1 cellular context compared by ENCODE assay signal in the genomic region with DNA sequence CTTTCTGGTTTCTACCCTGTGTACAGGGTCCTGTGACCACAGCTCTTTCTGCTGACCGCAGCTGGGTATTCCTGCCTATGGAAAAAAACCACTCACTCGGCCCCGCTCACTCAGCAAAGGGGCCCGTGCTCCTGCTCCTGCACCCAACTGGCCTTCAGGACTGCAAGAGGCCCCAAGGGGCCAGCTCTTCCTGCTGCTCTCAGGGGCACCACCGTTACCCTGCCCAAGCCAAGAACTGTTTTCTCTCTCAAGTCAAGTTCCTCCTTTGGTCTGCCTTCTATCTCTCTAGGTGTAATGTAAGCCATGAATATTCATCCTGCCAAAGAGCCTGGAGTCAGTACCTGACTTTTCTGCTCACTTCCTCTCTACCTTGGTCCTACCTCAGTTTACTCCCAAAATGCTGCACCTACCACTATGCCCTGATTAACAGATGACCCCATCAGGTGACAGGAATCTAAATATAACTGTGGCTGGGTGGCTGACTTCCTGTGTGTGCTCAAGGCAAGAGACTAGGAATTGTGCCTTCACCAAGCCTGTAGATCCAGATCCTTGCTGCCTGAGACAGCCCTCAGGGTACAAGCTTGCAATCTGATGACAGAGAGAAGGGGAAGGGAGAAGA.
TF ChIP-seq lines count a peak whose summit lies in the region.

No MANE protein-coding gene starts in this region.

TF ChIP-seq in IMR-90, 13 proteins besides CTCF, POLR2A, EP300 and RAD21:
- TF ChIP-seq NFE2L2 (IDR thresholded peaks at IDR 0.05; ENCODE audit: low read depth, low read length) (no peak), FOS (IDR thresholded peaks at IDR 0.05; ENCODE audit: low read depth, low read length) (no peak)
